In genomic region chr18:73952296-73952946, GRCh38 we compare ENCODE assay signal across 17 cellular contexts.
DNase-seq lines count a peak whose midpoint lies in the region; ATAC-seq and TF ChIP-seq lines count a peak whose summit lies in the region.
"Had no signal": no experiment of that assay in that cellular context is flagged by ENCODE, and none has a peak within 500 bp of the region (broad histone marks: within the 10 kb centered on the region; RNA-seq: fewer than 3 reads in every experiment).

No MANE protein-coding gene starts in this region.

- in situ Hi-C loops in IMR-90 (cut with MboI; ENCODE audit: low sequenced_read_pairs), result no loop called here

- H3K79me2 ChIP-seq in PC-3 (ENCODE audit: low read length), result no peaks in the 10 kb centered on the region

- ATAC-seq in IMR-90 (ENCODE audit: low read depth) (no peak), PC-3 (no peak), T-helper 17 cell (no peak)
- ATAC-seq in activated T-helper 17 cell treated with anti-CD3 and anti-CD28 coated beads, Interleukin-2, amount 50 U/mL, for 72 hours (replicated peaks), result no peak

- H3K23ac ChIP-seq in IMR-90 (ENCODE audit: low read depth, low read length) (no peak overlapping the region), neuronal stem cell (ENCODE audit: low read depth, low read length, poor library complexity) (no peak overlapping the region)

- H2BK20ac ChIP-seq in IMR-90 (ENCODE audit: low read depth, low read length), result peak overlapping the region; percentile 11; the same call in 1 of the 2 replicates

- intact Hi-C loops in IMR-90 (cut with micrococcal nuclease) (no loop called here), PC-3 (cut with micrococcal nuclease) (no loop called here)
- intact Hi-C loops in activated T-helper 2 cell treated with anti-CD3 and anti-CD28 coated beads, Interferon-gamma antibody, Interleukin-2, Interleukin-4, amounts not matched to agents 10 μg/mL and 5 μg/mL and 100 μg/mL, durations not matched to agents 14 hours and 24 hours and 36 hours (cut with micrococcal nuclease), result no loop called here

- H3K4me3 Mint-ChIP-seq in activated T-helper 17 cell treated with anti-CD3 and anti-CD28 coated beads, Interleukin-2, amount 50 U/mL, for 72 hours, result no peak overlapping the region
- no peak overlapping the region for H3K4me3 Mint-ChIP-seq in T-helper 17 cell
- no peak overlapping the region for H3K4me3 Mint-ChIP-seq in activated T-helper 2 cell treated with anti-CD3 and anti-CD28 coated beads, Interferon-gamma antibody, Interleukin-2, Interleukin-4, amounts not matched to agents 10 μg/mL and 5 μg/mL and 100 μg/mL, durations not matched to agents 14 hours and 24 hours and 36 hours (ENCODE audit: low read depth)
- H3K4me3 Mint-ChIP-seq: CD14-positive monocyte had no signal

- TF ChIP-seq RAD21 in IMR-90 (IDR thresholded peaks at IDR 0.05; ENCODE audit: low read length), result no peak

- H3K9me3 Mint-ChIP-seq in activated T-helper 17 cell treated with anti-CD3 and anti-CD28 coated beads, Interleukin-2, amount 50 U/mL, for 72 hours, result no peaks in the 10 kb centered on the region
- H3K9me3 Mint-ChIP-seq in activated T-helper 2 cell treated with anti-CD3 and anti-CD28 coated beads, Interferon-gamma antibody, Interleukin-2, Interleukin-4, amounts not matched to agents 10 μg/mL and 5 μg/mL and 100 μg/mL, durations not matched to agents 14 hours and 24 hours and 36 hours, result no peaks in the 10 kb centered on the region

- TF ChIP-seq POLR2A in IMR-90 (IDR thresholded peaks at IDR 0.05; ENCODE audit: low read depth, low read length), result no peak

- 67% methylated on average over 2 of the region's 7 CpGs; no CpG with 5 or more reads in 1 of the 2 experiments for WGBS in IMR-90 (ENCODE audit: extremely low coverage in 2 of 2, insufficient read length in 1 of 2), 2 experiments
- WGBS in neuronal stem cell (ENCODE audit: extremely low coverage in 2 of 2, insufficient read length in 2 of 2, insufficient replicate concordance in 1 of 2), 2 donors, result no CpG with 5 or more reads among the region's 7 CpGs

- H2BK5ac ChIP-seq in IMR-90 (ENCODE audit: low read depth, low read length, poor library complexity, severe bottlenecking) (no peak overlapping the region), neuronal stem cell (ENCODE audit: low read length) (no peak overlapping the region)

- no peaks in the 10 kb centered on the region for H3K27me3 ChIP-seq in BLaER1 treated with 17β-estradiol and CSF1 and Interleukin-3, amounts not matched to agents 10 nM and 100 nM
- H3K27me3 ChIP-seq in IMR-90 (ENCODE audit: control insufficient read depth, insufficient read depth, low read length), result no peaks in the 10 kb centered on the region; the same call in 1 of the 2 replicates
- peaks cover 22% of the 10 kb centered on the region for H3K27me3 ChIP-seq in PC-3 (ENCODE audit: low read length)
- no peaks in the 10 kb centered on the region for H3K27me3 ChIP-seq in neuronal stem cell (ENCODE audit: control insufficient read depth in 3 of 3, insufficient read depth in 3 of 3, low read depth in 1 of 3, low read length in 3 of 3)

- no peaks in the 10 kb centered on the region for H3K79me1 ChIP-seq in IMR-90 (ENCODE audit: low read depth in 1 of 2, low read length in 2 of 2)
- H3K79me1 ChIP-seq in neuronal stem cell (ENCODE audit: low read depth, low read length), result no peaks in the 10 kb centered on the region

- POLR2A ChIA-PET in IMR-90 (lab: Charles Lee; ENCODE audit: unreplicated experiment) (no interaction called here), PC-3 (lab: Charles Lee; ENCODE audit: unreplicated experiment) (no interaction called here)

- CTCF ChIA-PET in IMR-90 (lab: Yijun Ruan, JAX) (no interaction called here), PC-3 (lab: Charles Lee) (no interaction called here)

- no peak overlapping the region for H2AK5ac ChIP-seq in IMR-90 (ENCODE audit: low read depth, low read length)
- no peak overlapping the region for H2AK5ac ChIP-seq in neuronal stem cell (ENCODE audit: low read depth, low read length)

- no peaks in the 10 kb centered on the region for H3K36me3 ChIP-seq in BLaER1 treated with 17β-estradiol and CSF1 and Interleukin-3, amounts not matched to agents 10 nM and 100 nM
- H3K36me3 ChIP-seq in IMR-90 (ENCODE audit: control insufficient read depth, insufficient read depth, low read length) (no peaks in the 10 kb centered on the region), PC-3 (ENCODE audit: low read depth, low read length) (no peaks in the 10 kb centered on the region), neuronal stem cell (replicated peaks in 1 of 2; ENCODE audit: control insufficient read depth in 2 of 2, insufficient read depth in 2 of 2, low read length in 2 of 2) (no peaks in the 10 kb centered on the region)
- H3K36me3 ChIP-seq: HAP-1 had no signal

- peak overlapping the region; percentile 43 for H2BK12ac ChIP-seq in neuronal stem cell (ENCODE audit: low read length)

- no peak overlapping the region for H2AK9ac ChIP-seq in IMR-90 (replicated peaks; ENCODE audit: low read depth, low read length, poor library complexity)

- peak overlapping the region in 7 of 11 experiments; percentile 5 to 34 (median 16); a peak in 9 of 22 replicates for H3K4me2 ChIP-seq in BLaER1 treated with 17β-estradiol and CSF1 and Interleukin-3, amounts not matched to agents 10 nM and 100 nM
- H3K4me2 ChIP-seq in IMR-90 (ENCODE audit: low read depth, low read length) (no peak overlapping the region), PC-3 (ENCODE audit: low read length) (no peak overlapping the region), neuronal stem cell (ENCODE audit: insufficient read depth, low read length, poor library complexity, severe bottlenecking) (no peak overlapping the region)
- H3K4me2 ChIP-seq: SK-N-SH had no signal

- H3K56ac ChIP-seq in IMR-90 (ENCODE audit: extremely low read depth, insufficient read depth, low read length), result no peak overlapping the region

- no peaks in the 10 kb centered on the region for H3K9me2 ChIP-seq in PC-3 (replicated peaks; ENCODE audit: low read length)
- H3K9me2 ChIP-seq: SK-N-SH had no signal

- peaks cover 0 to 63% (median 49%) of the 10 kb centered on the region in 10 experiments; a peak in 16 of 20 replicates for H3K4me1 ChIP-seq in BLaER1 treated with 17β-estradiol and CSF1 and Interleukin-3, amounts not matched to agents 10 nM and 100 nM
- peaks cover 4% of the 10 kb centered on the region; the same call in 1 of the 2 replicates for H3K4me1 ChIP-seq in IMR-90 (ENCODE audit: control insufficient read depth, insufficient read depth, low read length)
- H3K4me1 ChIP-seq in PC-3 (ENCODE audit: insufficient read depth, low read length), result no peaks in the 10 kb centered on the region
- H3K4me1 ChIP-seq in neuronal stem cell (ENCODE audit: control insufficient read depth in 2 of 2, insufficient read depth in 1 of 2, low read depth in 1 of 2, low read length in 2 of 2), result peaks cover 0 to 1% of the 10 kb centered on the region in 2 donors
- H3K4me1 ChIP-seq: HAP-1 had no signal

- H2BK15ac ChIP-seq in IMR-90 (ENCODE audit: low read depth, low read length) (no peak overlapping the region), neuronal stem cell (ENCODE audit: low read length) (no peak overlapping the region)

- H4K91ac ChIP-seq in IMR-90 (ENCODE audit: insufficient read depth, low read depth, low read length) (no peak overlapping the region), neuronal stem cell (ENCODE audit: low read depth, low read length, poor library complexity) (no peak overlapping the region)

- no peak overlapping the region for H3K4me3 ChIP-seq in BLaER1 treated with 17β-estradiol and CSF1 and Interleukin-3, amounts not matched to agents 10 nM and 100 nM
- H3K4me3 ChIP-seq in IMR-90 (ENCODE audit: insufficient read depth, low read depth, low read length) (no peak overlapping the region), PC-3 (ENCODE audit: low read length) (no peak overlapping the region), neuronal stem cell (ENCODE audit: low read length in 2 of 2) (no peak overlapping the region)
- H3K4me3 ChIP-seq: GM23248, HAP-1 had no signal

- peaks cover 9 to 18% (median 14%) of the 10 kb centered on the region in 11 experiments for H3K9me3 ChIP-seq in BLaER1 treated with 17β-estradiol and CSF1 and Interleukin-3, amounts not matched to agents 10 nM and 100 nM (replicated peaks in 1 of 11)
- no peaks in the 10 kb centered on the region for H3K9me3 ChIP-seq in IMR-90 (ENCODE audit: control insufficient read depth, insufficient read depth, low read length)
- no peaks in the 10 kb centered on the region for H3K9me3 ChIP-seq in PC-3 (ENCODE audit: low read length)
- H3K9me3 ChIP-seq in neuronal stem cell (replicated peaks in 1 of 2; ENCODE audit: control insufficient read depth in 2 of 2, insufficient read depth in 1 of 2, low read depth in 1 of 2, low read length in 2 of 2), result no peaks in the 10 kb centered on the region
- H3K9me3 ChIP-seq in T-helper 17 cell (ENCODE audit: control insufficient read depth, low read length, poor library complexity, severe bottlenecking), result no peaks in the 10 kb centered on the region
- H3K9me3 ChIP-seq: HAP-1, SK-N-SH had no signal

- no peak for DNase-seq in IMR-90
- DNase-seq in PC-3, result peak; percentile 7
- DNase-seq in neuronal stem cell (ENCODE audit: low spot score), result no peak
- no peak for DNase-seq in T-helper 17 cell
- no peak for DNase-seq in activated T-helper 2 cell treated with anti-CD3 and anti-CD28 coated beads, Interferon-gamma antibody, Interleukin-2, Interleukin-4, amounts not matched to agents 10 μg/mL and 5 μg/mL and 100 μg/mL, durations not matched to agents 14 hours and 24 hours and 36 hours (ENCODE audit: low spot score)
- DNase-seq: ACHN, GM23248, Karpas-422, NCI-H1105, NCI-H526 treated with DMSO at 0.1 percent for 48 hours, SHP77 treated with DMSO at 0.1 percent for 48 hours, SK-N-SH, T-helper 1 cell had no signal

- H3K27ac Mint-ChIP-seq in activated T-helper 17 cell treated with anti-CD3 and anti-CD28 coated beads, Interleukin-2, amount 50 U/mL, for 72 hours, result no peak overlapping the region
- no peak overlapping the region for H3K27ac Mint-ChIP-seq in T-helper 17 cell
- H3K27ac Mint-ChIP-seq in activated T-helper 2 cell treated with anti-CD3 and anti-CD28 coated beads, Interferon-gamma antibody, Interleukin-2, Interleukin-4, amounts not matched to agents 10 μg/mL and 5 μg/mL and 100 μg/mL, durations not matched to agents 14 hours and 24 hours and 36 hours, result no peak overlapping the region
- H3K27ac Mint-ChIP-seq: CD14-positive monocyte had no signal

- H4K5ac ChIP-seq in IMR-90 (ENCODE audit: low read depth, low read length), result no peak overlapping the region

- no peaks in the 10 kb centered on the region for H3F3A ChIP-seq in PC-3 (ENCODE audit: low read length, unreplicated experiment)

- no peak overlapping the region for H3K27ac ChIP-seq in BLaER1 treated with 17β-estradiol and CSF1 and Interleukin-3, amounts not matched to agents 10 nM and 100 nM
- H3K27ac ChIP-seq in IMR-90 (ENCODE audit: insufficient read depth, low read length) (no peak overlapping the region), PC-3 (ENCODE audit: low read length) (no peak overlapping the region), neuronal stem cell (replicated peaks; ENCODE audit: low read length) (no peak overlapping the region)
- H3K27ac ChIP-seq: GM23248 had no signal

- H3K4ac ChIP-seq in IMR-90 (ENCODE audit: low read depth, low read length) (no peak overlapping the region; the same call in 1 of the 2 replicates), neuronal stem cell (ENCODE audit: low read length) (no peak overlapping the region)

- H3K9me1 ChIP-seq in IMR-90 (ENCODE audit: insufficient read depth, low read length), result no peaks in the 10 kb centered on the region

- H3K18ac ChIP-seq in IMR-90 (ENCODE audit: low read depth, low read length) (no peak overlapping the region), neuronal stem cell (ENCODE audit: low read length) (no peak overlapping the region)

- no peak for TF ChIP-seq CTCF in IMR-90 (conservative IDR thresholded peaks at IDR 0.05; ENCODE audit: low read depth, low read length)
- TF ChIP-seq CTCF in PC-3 (conservative IDR thresholded peaks at IDR 0.05; ENCODE audit: low read depth, low read length), result no peak

- H2BK120ac ChIP-seq in IMR-90 (ENCODE audit: low read depth, low read length), result no peak overlapping the region; the same call in 1 of the 2 replicates
- H2BK120ac ChIP-seq in neuronal stem cell (ENCODE audit: low read depth, low read length), result no peak overlapping the region

- H4K8ac ChIP-seq in IMR-90 (ENCODE audit: low read depth in 2 of 2, low read length in 2 of 2) (no peak overlapping the region), neuronal stem cell (ENCODE audit: low read depth, low read length) (no peak overlapping the region)

- H3K27me3 Mint-ChIP-seq in activated T-helper 17 cell treated with anti-CD3 and anti-CD28 coated beads, Interleukin-2, amount 50 U/mL, for 72 hours, result peaks cover 23% of the 10 kb centered on the region
- H3K27me3 Mint-ChIP-seq in T-helper 17 cell, result peaks cover 36% of the 10 kb centered on the region
- no peaks in the 10 kb centered on the region for H3K27me3 Mint-ChIP-seq in activated T-helper 2 cell treated with anti-CD3 and anti-CD28 coated beads, Interferon-gamma antibody, Interleukin-2, Interleukin-4, amounts not matched to agents 10 μg/mL and 5 μg/mL and 100 μg/mL, durations not matched to agents 14 hours and 24 hours and 36 hours (ENCODE audit: low read depth)

- BruUV-seq in IMR-90 (replicated peaks; lab: Mats Ljungman, UMichigan), result no TSS peak
- BruUV-seq in PC-3 (replicated peaks; lab: Mats Ljungman, UMichigan), result no TSS peak

- H3K4me1 Mint-ChIP-seq in activated T-helper 17 cell treated with anti-CD3 and anti-CD28 coated beads, Interleukin-2, amount 50 U/mL, for 72 hours, result no peaks in the 10 kb centered on the region
- H3K4me1 Mint-ChIP-seq in T-helper 17 cell, result no peaks in the 10 kb centered on the region
- peaks cover 12% of the 10 kb centered on the region for H3K4me1 Mint-ChIP-seq in activated T-helper 2 cell treated with anti-CD3 and anti-CD28 coated beads, Interferon-gamma antibody, Interleukin-2, Interleukin-4, amounts not matched to agents 10 μg/mL and 5 μg/mL and 100 μg/mL, durations not matched to agents 14 hours and 24 hours and 36 hours (ENCODE audit: low read depth)
- H3K4me1 Mint-ChIP-seq: CD14-positive monocyte had no signal

- no peaks in the 10 kb centered on the region for H4K20me1 ChIP-seq in BLaER1 treated with 17β-estradiol and CSF1 and Interleukin-3, amounts not matched to agents 10 nM and 100 nM
- H4K20me1 ChIP-seq in IMR-90 (ENCODE audit: insufficient read depth, low read length) (no peaks in the 10 kb centered on the region), PC-3 (ENCODE audit: low read length) (no peaks in the 10 kb centered on the region)

- no peak overlapping the region for H3K9ac ChIP-seq in BLaER1 treated with 17β-estradiol and CSF1 and Interleukin-3, amounts not matched to agents 10 nM and 100 nM
- H3K9ac ChIP-seq in IMR-90 (ENCODE audit: low read depth, low read length) (no peak overlapping the region), PC-3 (ENCODE audit: low read length) (no peak overlapping the region), neuronal stem cell (ENCODE audit: low read depth, low read length, poor library complexity) (no peak overlapping the region)
- H3K9ac ChIP-seq: GM23248, SK-N-SH had no signal

- dilution Hi-C loops in IMR-90 (cut with HindIII; ENCODE audit: low sequenced_read_pairs, unreplicated experiment), result no loop called here

- H2AFZ ChIP-seq in IMR-90 (replicated peaks; ENCODE audit: low read length, poor library complexity), result no peak overlapping the region
- no peak overlapping the region for H2AFZ ChIP-seq in PC-3 (ENCODE audit: low read length)
- no peak overlapping the region for H2AFZ ChIP-seq in neuronal stem cell (ENCODE audit: low read length)
- H2AFZ ChIP-seq: GM23248 had no signal

- no peaks in the 10 kb centered on the region for H3K36me3 Mint-ChIP-seq in activated T-helper 17 cell treated with anti-CD3 and anti-CD28 coated beads, Interleukin-2, amount 50 U/mL, for 72 hours (ENCODE audit: low read depth)
- no peaks in the 10 kb centered on the region for H3K36me3 Mint-ChIP-seq in T-helper 17 cell (ENCODE audit: low read depth)
- H3K36me3 Mint-ChIP-seq in activated T-helper 2 cell treated with anti-CD3 and anti-CD28 coated beads, Interferon-gamma antibody, Interleukin-2, Interleukin-4, amounts not matched to agents 10 μg/mL and 5 μg/mL and 100 μg/mL, durations not matched to agents 14 hours and 24 hours and 36 hours (ENCODE audit: low read depth), result no peaks in the 10 kb centered on the region
- H3K36me3 Mint-ChIP-seq: CD14-positive monocyte had no signal

- no peak overlapping the region for H3K14ac ChIP-seq in IMR-90 (replicated peaks; ENCODE audit: low read depth, low read length)
- no peak overlapping the region for H3K14ac ChIP-seq in neuronal stem cell (ENCODE audit: low read length)

Comparison
In these comparisons a context has a peak if more than half of its experiments do, and no peak if none do; other contexts are left out.
1. H3K4me2 ChIP-seq: peak in BLaER1 treated with 17β-estradiol and CSF1 and Interleukin-3, amounts not matched to agents 10 nM and 100 nM (7 of 11); none in IMR-90 (single experiment), PC-3 (single experiment) and neuronal stem cell (single experiment).